In genomic region chr19:8571006-8571411, GRCh38 we compare ENCODE assay signal across 1 cellular context.
TF ChIP-seq lines count a peak whose summit lies in the region.

No MANE protein-coding gene starts in this region.

TF ChIP-seq in WTC11, 78 proteins besides CTCF, POLR2A, EP300 and RAD21 (continued from another document):
- no peak for TF ChIP-seq E2F1 (CRISPR knock-in tag; IDR thresholded peaks at IDR 0.05)
- TF ChIP-seq USF2 (CRISPR knock-in tag; IDR thresholded peaks at IDR 0.05): no peak
- TF ChIP-seq E2F5 (CRISPR knock-in tag; IDR thresholded peaks at IDR 0.05): no peak
